Comparison of ENCODE assay signal across 9 cellular contexts in the genomic region with DNA sequence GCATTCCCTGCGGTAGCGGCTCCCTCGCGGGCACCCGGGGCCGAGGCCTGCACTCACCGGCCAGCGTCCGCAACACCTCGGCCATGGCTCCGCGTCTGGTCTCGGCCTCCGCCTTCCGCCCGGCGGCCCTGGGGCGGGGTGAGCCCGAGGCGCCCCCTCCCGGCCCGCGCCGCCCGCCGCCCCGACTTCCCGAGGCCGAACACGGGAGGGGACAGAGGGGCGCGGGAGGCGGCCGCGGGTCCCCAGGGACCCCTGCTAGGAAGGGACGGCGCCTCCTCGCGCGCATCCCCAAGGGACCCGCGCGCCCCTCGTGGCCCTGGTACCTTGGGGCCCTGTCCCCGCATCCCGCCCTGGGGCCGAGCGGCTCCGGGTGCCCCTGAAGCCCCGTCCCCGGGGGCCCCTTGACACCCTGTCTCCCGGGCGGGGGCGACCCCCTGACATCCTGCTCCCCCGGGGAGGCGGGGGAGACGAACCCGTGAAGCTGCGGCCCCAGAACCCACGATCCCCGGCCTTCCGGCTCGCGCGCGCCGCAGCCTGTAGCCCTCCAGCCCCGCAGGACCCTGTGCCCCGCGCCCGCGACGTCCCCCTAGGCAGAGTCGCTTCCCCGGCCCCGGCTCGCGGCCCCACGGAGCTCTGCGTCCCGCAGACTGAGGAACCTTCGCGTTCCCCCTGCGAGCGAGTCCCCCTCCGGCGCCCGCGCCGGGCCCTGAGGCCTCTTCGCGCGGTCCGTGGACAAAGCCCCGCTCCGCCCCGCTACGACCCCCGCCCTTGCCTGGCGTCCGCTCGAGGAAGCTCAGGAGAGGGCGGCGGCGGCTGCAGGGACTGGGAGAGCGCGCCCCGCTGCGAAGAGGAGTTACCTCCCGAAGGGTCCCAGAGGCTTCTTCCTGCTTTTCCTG. TPM values are rescaled to one million over a fixed set of nuclear protein-coding genes. Genes with fewer than 3 reads are reported as not detected.
DNase-seq lines count a peak whose midpoint lies in the region; ATAC-seq and TF ChIP-seq lines count a peak whose summit lies in the region.
"Had no signal": no experiment of that assay in that cellular context is flagged by ENCODE, and none has a peak within 500 bp of the region (broad histone marks: within the 10 kb centered on the region; RNA-seq: fewer than 3 reads in every experiment).

ABO (minus strand) TSS at position 97 of the 896 bp plus-strand sequence.

- H3K4me1 ChIP-seq in breast epithelium (no peaks in the 10 kb centered on the region), cardiac muscle cell (ENCODE audit: low read depth) (no peaks in the 10 kb centered on the region), neuronal stem cell (ENCODE audit: control insufficient read depth in 2 of 2, insufficient read depth in 1 of 2, low read depth in 1 of 2, low read length in 2 of 2) (no peaks in the 10 kb centered on the region)

- no peak within 1 kb of the TSS for H3K4me3 Mint-ChIP-seq in MCF 10A (ENCODE audit: unreplicated experiment)
- H3K4me3 Mint-ChIP-seq in effector memory CD8-positive, alpha-beta T cell: no peak within 1 kb of the TSS

- H2AFZ ChIP-seq in neuronal stem cell (ENCODE audit: low read length): peak within 1 kb of the TSS; percentile 87

- DNase-seq in breast epithelium (ENCODE audit: low spot score in 2 of 2): no peak
- DNase-seq in MCF 10A (ENCODE audit: unreplicated experiment): no peak
- peak in 1 of 2 donors; percentile 30 for DNase-seq in cardiac muscle cell (ENCODE audit: low read depth in 1 of 2, low spot score in 1 of 2)
- no peak for DNase-seq in neuronal stem cell (ENCODE audit: low spot score)
- DNase-seq in NCI-H1694 (lab: John Stamatoyannopoulos, UW): no peak
- DNase-seq in SHP77 (lab: John Stamatoyannopoulos, UW): no peak
- no peak for DNase-seq in effector memory CD8-positive, alpha-beta T cell
- DNase-seq in DMS114 treated with DMSO at 0.1 percent for 48 hours (lab: John Stamatoyannopoulos, UW; ENCODE audit: unreplicated experiment): no peak
- DNase-seq: DMS153 had no signal

- peak within 1 kb of the TSS; percentile 41 for H2BK12ac ChIP-seq in neuronal stem cell (ENCODE audit: low read length)

- no peak for TF ChIP-seq CTCF in breast epithelium (IDR thresholded peaks at IDR 0.05)
- no peak for TF ChIP-seq CTCF in MCF 10A (IDR thresholded peaks at IDR 0.05; ENCODE audit: unreplicated experiment)
- no peak for TF ChIP-seq CTCF in cardiac muscle cell (IDR thresholded peaks at IDR 0.05; ENCODE audit: low read depth, low read length)

- TF ChIP-seq POLR2A in breast epithelium (IDR thresholded peaks at IDR 0.05): no peak

- no peaks in the 10 kb centered on the region for H3K36me3 ChIP-seq in breast epithelium
- H3K36me3 ChIP-seq in cardiac muscle cell: no peaks in the 10 kb centered on the region
- H3K36me3 ChIP-seq in neuronal stem cell (replicated peaks in 1 of 2; ENCODE audit: control insufficient read depth in 2 of 2, insufficient read depth in 2 of 2, low read length in 2 of 2): no peaks in the 10 kb centered on the region

- H3K4ac ChIP-seq in neuronal stem cell (ENCODE audit: low read length): peak within 1 kb of the TSS; percentile 23

- WGBS in neuronal stem cell (ENCODE audit: extremely low coverage in 2 of 2, insufficient read length in 2 of 2, insufficient replicate concordance in 1 of 2), 2 donors: no CpG with 5 or more reads among the region's 110 CpGs

- peak within 1 kb of the TSS; percentile 45 to 69 (median 52) for H3K4me3 ChIP-seq in breast epithelium
- peak within 1 kb of the TSS; percentile 24 for H3K4me3 ChIP-seq in cardiac muscle cell
- peak within 1 kb of the TSS in 1 of 2 donors; percentile 57 for H3K4me3 ChIP-seq in neuronal stem cell (ENCODE audit: low read length in 2 of 2)

- peak within 1 kb of the TSS; percentile 3 for H4K8ac ChIP-seq in neuronal stem cell (ENCODE audit: low read depth, low read length)

- H3K9ac ChIP-seq in neuronal stem cell (ENCODE audit: low read depth, low read length, poor library complexity): no peak within 1 kb of the TSS

- H3K9me3 ChIP-seq in breast epithelium: peaks cover 2 to 12% of the 10 kb centered on the region in 2 donors
- H3K9me3 ChIP-seq in cardiac muscle cell (ENCODE audit: low read depth): no peaks in the 10 kb centered on the region
- H3K9me3 ChIP-seq in neuronal stem cell (replicated peaks in 1 of 2; ENCODE audit: control insufficient read depth in 2 of 2, insufficient read depth in 1 of 2, low read depth in 1 of 2, low read length in 2 of 2): peaks cover 8 to 18% of the 10 kb centered on the region in 2 donors

- H3K4me2 ChIP-seq in neuronal stem cell (ENCODE audit: insufficient read depth, low read length, poor library complexity, severe bottlenecking): peak within 1 kb of the TSS; percentile 73

- H3K27me3 Mint-ChIP-seq in MCF 10A (ENCODE audit: insufficient read depth, unreplicated experiment): peaks cover 15% of the 10 kb centered on the region
- H3K27me3 Mint-ChIP-seq in effector memory CD8-positive, alpha-beta T cell: peaks cover 61 to 68% of the 10 kb centered on the region in 2 donors

- CTCF ChIA-PET in MCF 10A (lab: Yijun Ruan, JAX): interaction anchor here (0.7 kb wide), 1 partner anchor 128 kb away, joined by 4 read pairs; no protein-coding TSS in a partner anchor

- H3K27ac Mint-ChIP-seq in MCF 10A (ENCODE audit: low read depth, unreplicated experiment): no peak within 1 kb of the TSS
- no peak within 1 kb of the TSS for H3K27ac Mint-ChIP-seq in effector memory CD8-positive, alpha-beta T cell

- intact Hi-C loops in breast epithelium (cut with DNase I; ENCODE audit: low total_unique reads) (no loop called here), MCF 10A (cut with micrococcal nuclease) (no loop called here)

- H3K9me3 Mint-ChIP-seq in MCF 10A (ENCODE audit: unreplicated experiment): no peaks in the 10 kb centered on the region
- no peaks in the 10 kb centered on the region for H3K9me3 Mint-ChIP-seq in effector memory CD8-positive, alpha-beta T cell

- H2AK5ac ChIP-seq in neuronal stem cell (ENCODE audit: low read depth, low read length): peak within 1 kb of the TSS; percentile 63

- H3K79me1 ChIP-seq in neuronal stem cell (ENCODE audit: low read depth, low read length): no peaks in the 10 kb centered on the region

- peak within 1 kb of the TSS; percentile 93 for H3K23ac ChIP-seq in neuronal stem cell (ENCODE audit: low read depth, low read length, poor library complexity)

- H3K27ac ChIP-seq in breast epithelium (peak within 1 kb of the TSS; percentile 36 to 80), cardiac muscle cell (no peak within 1 kb of the TSS), neuronal stem cell (replicated peaks; ENCODE audit: low read length) (no peak within 1 kb of the TSS)

- BruUV-seq in MCF 10A (replicated peaks; lab: Mats Ljungman, UMichigan): no TSS peak

- POLR2A ChIA-PET in MCF 10A (lab: Yijun Ruan, JAX): no interaction called here

- H2BK15ac ChIP-seq in neuronal stem cell (ENCODE audit: low read length): peak within 1 kb of the TSS; percentile 67

- H3K4me1 Mint-ChIP-seq in MCF 10A (ENCODE audit: insufficient read depth, unreplicated experiment): no peaks in the 10 kb centered on the region
- no peaks in the 10 kb centered on the region for H3K4me1 Mint-ChIP-seq in effector memory CD8-positive, alpha-beta T cell (ENCODE audit: low read depth in 2 of 2)

- H3K14ac ChIP-seq in neuronal stem cell (ENCODE audit: low read length): no peak within 1 kb of the TSS

- no peak for ATAC-seq in effector memory CD8-positive, alpha-beta T cell (replicated peaks)

- no peak within 1 kb of the TSS for H4K91ac ChIP-seq in neuronal stem cell (ENCODE audit: low read depth, low read length, poor library complexity)

- peak within 1 kb of the TSS; percentile 39 for H2BK5ac ChIP-seq in neuronal stem cell (ENCODE audit: low read length)

- H2BK120ac ChIP-seq in neuronal stem cell (ENCODE audit: low read depth, low read length): peak within 1 kb of the TSS; percentile 61

- H3K36me3 Mint-ChIP-seq in MCF 10A (ENCODE audit: insufficient read depth, unreplicated experiment): no peaks in the 10 kb centered on the region
- H3K36me3 Mint-ChIP-seq in effector memory CD8-positive, alpha-beta T cell (ENCODE audit: insufficient read depth): no peaks in the 10 kb centered on the region

- H3K27me3 ChIP-seq in breast epithelium: peaks cover 3 to 42% of the 10 kb centered on the region in 2 donors
- H3K27me3 ChIP-seq in cardiac muscle cell: peaks cover 69% of the 10 kb centered on the region
- peaks cover 19 to 91% (median 57%) of the 10 kb centered on the region in 3 experiments for H3K27me3 ChIP-seq in neuronal stem cell (ENCODE audit: control insufficient read depth in 3 of 3, insufficient read depth in 3 of 3, low read depth in 1 of 3, low read length in 3 of 3)

- peak within 1 kb of the TSS; percentile 87 for H3K18ac ChIP-seq in neuronal stem cell (ENCODE audit: low read length)

RNA-seq across cellular contexts. Expression of gene ABO, which starts in this region (rescaled TPM):
- total RNA-seq in breast epithelium: 1 to 10 TPM; 1.1 to 3.9 (median 2.8) TPM
- not detected in 2 replicates for total RNA-seq in MCF 10A (2022)
- 0.04 and 0.30 TPM in 2 replicates for total RNA-seq in cardiac muscle cell
- 0.12 TPM in 1 of 2 replicates, not detected in the other for polyA plus RNA-seq in cardiac muscle cell
- polyA plus RNA-seq in neuronal stem cell (2013, experiment 1 of 2): 0.06 TPM
- polyA plus RNA-seq in neuronal stem cell (2013, experiment 2 of 2): 0.03 TPM

Comparison
In these comparisons a context has a peak if more than half of its experiments do, and no peak if none do; other contexts are left out.
1. H3K27ac ChIP-seq: peak in breast epithelium (2 of 2); none in cardiac muscle cell (single experiment) and neuronal stem cell (single experiment).